8 cellular contexts compared by ENCODE assay signal in genomic region chr3:189355481-189356201, GRCh38.
DNase-seq lines count a peak whose midpoint lies in the region; ATAC-seq lines count a peak whose summit lies in the region.

No MANE protein-coding gene starts in this region.

- H3K4me1 ChIP-seq in SJCRH30, result peaks cover 8% of the 10 kb centered on the region

- peak; percentile 76 for ATAC-seq in central memory CD8-positive, alpha-beta T cell (replicated peaks; ENCODE audit: extremely low read depth, poor library complexity, severe bottlenecking)
- ATAC-seq in GM18870 (IDR thresholded peaks at IDR 0.05; ENCODE audit: unreplicated experiment), result no peak

- H3K36me3 Mint-ChIP-seq in central memory CD8-positive, alpha-beta T cell (ENCODE audit: insufficient read depth), result no peaks in the 10 kb centered on the region

- peak; percentile 63 for DNase-seq in GM03348 (ENCODE audit: low spot score)
- DNase-seq in SJCRH30, result peak; percentile 74 to 89
- peak in 1 of 2 donors; percentile 20 for DNase-seq in central memory CD8-positive, alpha-beta T cell (ENCODE audit: low spot score in 2 of 2)
- DNase-seq in non-pigmented ciliary epithelial cell (ENCODE audit: low read depth), result peak; percentile 40
- no peak for DNase-seq in GF-D8 (lab: John Stamatoyannopoulos, UW)
- no peak for DNase-seq in substantia nigra (lab: John Stamatoyannopoulos, UW)
- no peak for DNase-seq in NCI-H1092 treated with DMSO at 0.1 percent for 48 hours (lab: John Stamatoyannopoulos, UW)

- peaks cover 26% of the 10 kb centered on the region for H3K4me1 Mint-ChIP-seq in central memory CD8-positive, alpha-beta T cell

- no peaks in the 10 kb centered on the region for H3K27me3 ChIP-seq in SJCRH30

- H3K27ac ChIP-seq in SJCRH30 (peak overlapping the region; percentile 61), substantia nigra (ENCODE audit: low read depth, low read length, poor library complexity, severe bottlenecking) (no peak overlapping the region)

- no peaks in the 10 kb centered on the region for H3K36me3 ChIP-seq in SJCRH30

- no peaks in the 10 kb centered on the region for H3K9me3 Mint-ChIP-seq in central memory CD8-positive, alpha-beta T cell

- H3K9me3 ChIP-seq in SJCRH30 (replicated peaks), result no peaks in the 10 kb centered on the region

- H3K4me3 ChIP-seq in SJCRH30, result peak overlapping the region; percentile 25

- H3K27ac Mint-ChIP-seq in central memory CD8-positive, alpha-beta T cell (ENCODE audit: low read depth), result peak overlapping the region; percentile 32

- H3K27me3 Mint-ChIP-seq in central memory CD8-positive, alpha-beta T cell, result no peaks in the 10 kb centered on the region

- peak overlapping the region; percentile 32 for H3K4me3 Mint-ChIP-seq in central memory CD8-positive, alpha-beta T cell

Comparison
In these comparisons a context has a peak if more than half of its experiments do, and no peak if none do; other contexts are left out.
1. DNase-seq: peak in GM03348 (single experiment), SJCRH30 (2 of 2) and non-pigmented ciliary epithelial cell (single experiment); none in GF-D8 (single experiment), substantia nigra (0 of 49) and NCI-H1092 treated with DMSO at 0.1 percent for 48 hours (single experiment).